ENCODE assay signal across 25 cellular contexts in the genomic region with DNA sequence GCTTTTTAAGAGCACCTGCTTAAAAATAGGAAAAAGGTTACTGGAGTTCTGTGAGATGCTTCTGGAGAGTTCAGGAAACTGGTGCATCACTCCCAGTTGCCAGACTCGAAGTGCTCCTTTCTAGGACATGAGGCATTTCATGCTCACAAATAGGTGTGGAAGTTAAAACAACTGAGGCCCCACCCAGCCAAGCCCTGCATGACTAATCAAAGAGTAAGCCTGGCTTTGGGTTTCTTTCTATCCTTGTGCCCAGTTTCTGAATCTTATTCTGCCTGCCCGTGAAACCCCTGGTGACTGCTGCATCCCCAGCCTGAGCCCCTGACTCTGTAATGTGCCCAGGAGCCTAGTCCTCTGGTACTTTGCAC. TPM values are rescaled to one million over a fixed set of nuclear protein-coding genes. Genes with fewer than 3 reads are reported as not detected.
DNase-seq lines count a peak whose midpoint lies in the region; ATAC-seq and TF ChIP-seq lines count a peak whose summit lies in the region.
"Had no signal": no experiment of that assay in that cellular context is flagged by ENCODE, and none has a peak within 500 bp of the region (broad histone marks: within the 10 kb centered on the region; RNA-seq: fewer than 3 reads in every experiment).

No MANE protein-coding gene starts in this region.

- DNase-seq in ELF-1 (ENCODE audit: low read depth, low spot score), result peak; percentile 0
- DNase-seq in epithelial cell of esophagus (ENCODE audit: low read depth), result peak; percentile 93
- DNase-seq in mucosa of descending colon, result peak; percentile 41 to 78 (median 42)
- no peak for DNase-seq in NAMALWA (ENCODE audit: low spot score)
- DNase-seq in NCI-H1694 treated with DMSO at 0.1 percent for 48 hours (lab: John Stamatoyannopoulos, UW), result no peak
- no peak for DNase-seq in WERI-Rb-1
- DNase-seq: activated CD4-positive, alpha-beta T cell treated with anti-CD3 and anti-CD28 coated beads, Interleukin-2, amount 50 U/mL, for 48 hours; activated naive CD4-positive, alpha-beta T cell treated with anti-CD3 and anti-CD28 coated beads for 36 hours; activated T-cell treated with anti-CD3 and anti-CD28 coated beads, Interleukin-2, amount 50 U/mL, for 24 hours; CD8-positive, alpha-beta T cell; effector memory CD8-positive, alpha-beta T cell; left ventricle myocardium inferior; NCI-H1417; retina; stimulated activated CD4-positive, alpha-beta T cell treated with anti-CD3 and anti-CD28 coated beads, Interleukin-15, amount 100 ng/mL, for 24 hours; stimulated activated naive CD4-positive, alpha-beta T cell treated with Interleukin-2 at 50 U/mL for 16 hours; upper lobe of left lung had no signal

- H3K4me1 ChIP-seq in OCI-LY1 (ENCODE audit: insufficient read depth, low read length, severe bottlenecking), result peaks cover 20% of the 10 kb centered on the region
- peaks cover 5% of the 10 kb centered on the region for H3K4me1 ChIP-seq in mucosa of descending colon (ENCODE audit: low read depth)

- H3K4me2 ChIP-seq in OCI-LY1 (ENCODE audit: low read length), result peak overlapping the region; percentile 36
- H3K4me2 ChIP-seq: KMS-11 had no signal

- peak; percentile 95 for ATAC-seq in mucosa of descending colon
- ATAC-seq in HG02623 (IDR thresholded peaks at IDR 0.05; ENCODE audit: unreplicated experiment), result no peak
- ATAC-seq: CD8-positive, alpha-beta T cell; effector memory CD8-positive, alpha-beta T cell had no signal

- H3K27me3 ChIP-seq in OCI-LY1 (ENCODE audit: insufficient read depth, low read length) (no peaks in the 10 kb centered on the region), WERI-Rb-1 (ENCODE audit: insufficient read depth, low read depth, severe bottlenecking) (no peaks in the 10 kb centered on the region)
- H3K27me3 ChIP-seq: ascending aorta, upper lobe of left lung had no signal

- no peaks in the 10 kb centered on the region for H3K9me2 ChIP-seq in OCI-LY1 (ENCODE audit: low read depth, low read length)

- H3K9ac ChIP-seq in OCI-LY1 (ENCODE audit: low read length), result no peak overlapping the region; the same call in 1 of the 2 replicates
- H3K9ac ChIP-seq: KMS-11 had no signal

- TF ChIP-seq CTCF in OCI-LY1 (IDR thresholded peaks at IDR 0.05; ENCODE audit: low read length) (no peak), epithelial cell of esophagus (IDR thresholded peaks at IDR 0.05; ENCODE audit: insufficient read depth, low read depth, low read length, missing control alignments) (no peak), mucosa of descending colon (IDR thresholded peaks at IDR 0.05) (no peak), WERI-Rb-1 (IDR thresholded peaks at IDR 0.05; ENCODE audit: low read depth, low read length) (no peak)

- H3K27ac ChIP-seq in OCI-LY1 (ENCODE audit: low read depth, low read length, poor library complexity, severe bottlenecking), result peak overlapping the region; percentile 82
- no peak overlapping the region for H3K27ac ChIP-seq in WERI-Rb-1
- H3K27ac ChIP-seq: ascending aorta, KMS-11, left ventricle myocardium inferior, upper lobe of left lung had no signal

- H3K4me3 ChIP-seq in OCI-LY1 (ENCODE audit: low read depth, low read length, poor library complexity, severe bottlenecking) (no peak overlapping the region), epithelial cell of esophagus (ENCODE audit: low read length) (no peak overlapping the region), mucosa of descending colon (no peak overlapping the region), WERI-Rb-1 (ENCODE audit: low read depth, low read length) (no peak overlapping the region)
- H3K4me3 ChIP-seq: ascending aorta, left ventricle myocardium inferior, upper lobe of left lung had no signal

- no peaks in the 10 kb centered on the region for H4K20me1 ChIP-seq in OCI-LY1 (ENCODE audit: insufficient read depth, low read length)

- no peak overlapping the region for H2AFZ ChIP-seq in OCI-LY1 (ENCODE audit: low read length)

- intact Hi-C loops in mucosa of descending colon (cut with DNase I, micrococcal nuclease), result no loop called here

- no peaks in the 10 kb centered on the region for H3K79me2 ChIP-seq in OCI-LY1 (ENCODE audit: insufficient read depth, low read length)

- no peaks in the 10 kb centered on the region for H3K9me3 ChIP-seq in OCI-LY1 (ENCODE audit: low read length)
- H3K9me3 ChIP-seq in mucosa of descending colon, result no peaks in the 10 kb centered on the region
- H3K9me3 ChIP-seq in WERI-Rb-1 (ENCODE audit: severe bottlenecking), result no peaks in the 10 kb centered on the region
- H3K9me3 ChIP-seq: ascending aorta, left ventricle myocardium inferior, upper lobe of left lung had no signal

- H3F3A ChIP-seq in OCI-LY1 (ENCODE audit: insufficient read depth, low read length), result no peaks in the 10 kb centered on the region

- H3K36me3 ChIP-seq in OCI-LY1 (ENCODE audit: insufficient read depth, low read length), result no peaks in the 10 kb centered on the region
- no peaks in the 10 kb centered on the region for H3K36me3 ChIP-seq in mucosa of descending colon (ENCODE audit: low read depth)
- no peaks in the 10 kb centered on the region for H3K36me3 ChIP-seq in WERI-Rb-1
- H3K36me3 ChIP-seq: ascending aorta, left ventricle myocardium inferior, upper lobe of left lung had no signal

RNA-seq across cellular contexts. Expression of a gene that starts 7.7 kb away (rescaled TPM):
- total RNA-seq in mucosa of descending colon, result not detected
- total RNA-seq: activated naive CD4-positive, alpha-beta T cell treated with anti-CD3 and anti-CD28 coated beads for 36 hours; ascending aorta; CD8-positive, alpha-beta T cell; cerebellum; frontal cortex; left ventricle myocardium inferior; mononuclear cell; RPMI7951; upper lobe of left lung had no signal

RNA-seq across cellular contexts. Expression of a gene that starts 30.8 kb away (rescaled TPM):
- not detected for total RNA-seq in mucosa of descending colon
- total RNA-seq: activated naive CD4-positive, alpha-beta T cell treated with anti-CD3 and anti-CD28 coated beads for 36 hours; ascending aorta; CD8-positive, alpha-beta T cell; cerebellum; frontal cortex; left ventricle myocardium inferior; mononuclear cell; RPMI7951; upper lobe of left lung had no signal

RNA-seq across cellular contexts. Expression of a gene that starts 40.7 kb away (rescaled TPM):
- 10 to 100 TPM; 46.5 to 48.0 (median 46.9) TPM for total RNA-seq in mucosa of descending colon

Comparison
In these comparisons a context has a peak if more than half of its experiments do, and no peak if none do; other contexts are left out.
1. DNase-seq: peak in ELF-1 (single experiment), epithelial cell of esophagus (single experiment) and mucosa of descending colon (3 of 3); none in NAMALWA (single experiment), NCI-H1694 treated with DMSO at 0.1 percent for 48 hours (single experiment) and WERI-Rb-1 (single experiment).